Comparison of ENCODE assay signal across 9 cellular contexts in the genomic region with DNA sequence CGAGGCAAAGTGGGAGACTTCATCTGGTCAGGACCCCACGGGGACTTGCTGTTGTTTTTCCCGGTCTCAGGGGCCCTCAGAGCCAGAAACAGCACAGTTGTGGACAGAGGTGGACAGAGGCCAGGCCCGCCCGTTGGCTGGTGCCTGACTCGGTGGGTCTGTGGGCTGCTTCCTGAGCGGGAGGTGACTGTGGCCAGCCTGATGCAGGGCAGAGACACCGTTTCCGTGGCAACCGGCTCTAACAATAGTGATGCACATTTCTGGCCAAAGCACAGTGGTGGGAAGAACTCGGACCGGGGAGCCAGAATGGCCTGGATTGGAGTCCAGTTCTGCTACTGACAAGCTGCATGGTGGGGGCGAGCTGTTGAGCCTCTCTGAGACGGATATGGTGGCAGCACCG. TPM values are rescaled to one million over a fixed set of nuclear protein-coding genes. Genes with fewer than 3 reads are reported as not detected.
A peak's percentile ranks its signal among the peaks of the same experiment; 100 is the strongest.
DNase-seq lines count a peak whose midpoint lies in the region; ATAC-seq, FAIRE-seq and TF ChIP-seq lines count a peak whose summit lies in the region.
"Had no signal": no experiment of that assay in that cellular context is flagged by ENCODE, and none has a peak within 500 bp of the region (broad histone marks: within the 10 kb centered on the region; RNA-seq: fewer than 3 reads in every experiment).

No MANE protein-coding gene starts in this region.

- no peaks in the 10 kb centered on the region for H3K36me3 ChIP-seq in IMR-90 (ENCODE audit: control insufficient read depth, insufficient read depth, low read length)
- H3K36me3 ChIP-seq in ascending aorta = no peaks in the 10 kb centered on the region

- POLR2A ChIA-PET in IMR-90 (lab: Charles Lee; ENCODE audit: unreplicated experiment) = no interaction called here

- no peak overlapping the region for H3K56ac ChIP-seq in IMR-90 (ENCODE audit: extremely low read depth, insufficient read depth, low read length)

- H2BK15ac ChIP-seq in IMR-90 (ENCODE audit: low read depth, low read length) = no peak overlapping the region

- CTCF ChIA-PET in IMR-90 (lab: Yijun Ruan, JAX) = no interaction called here

- H2BK5ac ChIP-seq in IMR-90 (ENCODE audit: low read depth, low read length, poor library complexity, severe bottlenecking) = peak overlapping the region; percentile 3

- H3K23ac ChIP-seq in IMR-90 (ENCODE audit: low read depth, low read length) = peak overlapping the region; percentile 17; the same call in 1 of the 2 replicates

- H2AK5ac ChIP-seq in IMR-90 (ENCODE audit: low read depth, low read length) = peak overlapping the region; percentile 5

- peak overlapping the region; percentile 91 for H3K27ac Mint-ChIP-seq in stimulated activated effector memory CD8-positive, alpha-beta T cell treated with anti-CD3 and anti-CD28 coated beads, Interleukin-12 subunit alpha, Interleukin-12 subunit beta, amount 100 ng/mL, for 72 hours
- H3K27ac Mint-ChIP-seq: activated CD4-positive, alpha-beta T cell treated with anti-CD3 and anti-CD28 coated beads for 36 hours had no signal

- no peak overlapping the region; the same call in 1 of the 2 replicates for H3K18ac ChIP-seq in IMR-90 (ENCODE audit: low read depth, low read length)

- no peak for FAIRE-seq in H54 (lab: Jason Lieb, UNC)

- H3K9me3 ChIP-seq in IMR-90 (ENCODE audit: control insufficient read depth, insufficient read depth, low read length) (no peaks in the 10 kb centered on the region), ascending aorta (no peaks in the 10 kb centered on the region)

- no peaks in the 10 kb centered on the region for H4K20me1 ChIP-seq in IMR-90 (ENCODE audit: insufficient read depth, low read length)

- peak overlapping the region; percentile 67 for H3K4me3 Mint-ChIP-seq in stimulated activated effector memory CD8-positive, alpha-beta T cell treated with anti-CD3 and anti-CD28 coated beads, Interleukin-12 subunit alpha, Interleukin-12 subunit beta, amount 100 ng/mL, for 72 hours
- H3K4me3 Mint-ChIP-seq: activated CD4-positive, alpha-beta T cell treated with anti-CD3 and anti-CD28 coated beads for 36 hours had no signal

- no peak overlapping the region for H2BK120ac ChIP-seq in IMR-90 (ENCODE audit: low read depth, low read length)

- TF ChIP-seq POLR2A in IMR-90 (IDR thresholded peaks at IDR 0.05; ENCODE audit: low read depth, low read length) (no peak), H54 (IDR thresholded peaks at IDR 0.05; ENCODE audit: low read depth, low read length) (no peak)

- no peaks in the 10 kb centered on the region for H3K9me3 Mint-ChIP-seq in stimulated activated effector memory CD8-positive, alpha-beta T cell treated with anti-CD3 and anti-CD28 coated beads, Interleukin-12 subunit alpha, Interleukin-12 subunit beta, amount 100 ng/mL, for 72 hours

- intact Hi-C loops in IMR-90 (cut with micrococcal nuclease) = no loop called here
- intact Hi-C loops in ascending aorta (cut with DNase I) = no loop called here
- intact Hi-C loops in left ventricle myocardium superior (cut with micrococcal nuclease) = no loop called here

- H4K5ac ChIP-seq in IMR-90 (ENCODE audit: low read depth, low read length) = no peak overlapping the region

- no peak overlapping the region for H4K91ac ChIP-seq in IMR-90 (ENCODE audit: insufficient read depth, low read depth, low read length)

- in situ Hi-C loops in IMR-90 (cut with MboI; ENCODE audit: low sequenced_read_pairs) = no loop called here

- peak overlapping the region; percentile 17 for H2AK9ac ChIP-seq in IMR-90 (replicated peaks; ENCODE audit: low read depth, low read length, poor library complexity)

- no peaks in the 10 kb centered on the region for H3K79me1 ChIP-seq in IMR-90 (ENCODE audit: low read depth in 1 of 2, low read length in 2 of 2)

- peak overlapping the region in 1 of 2 experiments; percentile 54; a peak in 1 of 4 replicates for H4K8ac ChIP-seq in IMR-90 (ENCODE audit: low read depth in 2 of 2, low read length in 2 of 2)

- peak overlapping the region; percentile 80 for H2AFZ ChIP-seq in IMR-90 (replicated peaks; ENCODE audit: low read length, poor library complexity)

- peak overlapping the region; percentile 54 for H3K4me2 ChIP-seq in IMR-90 (ENCODE audit: low read depth, low read length)

- no peak for TF ChIP-seq RAD21 in IMR-90 (IDR thresholded peaks at IDR 0.05; ENCODE audit: low read length)

- no peak overlapping the region for H3K4me3 ChIP-seq in IMR-90 (ENCODE audit: insufficient read depth, low read depth, low read length)
- H3K4me3 ChIP-seq in ascending aorta = peak overlapping the region in 1 of 2 donors; percentile 49

- BruUV-seq in IMR-90 (replicated peaks; lab: Mats Ljungman, UMichigan) = no TSS peak

- H2BK20ac ChIP-seq in IMR-90 (ENCODE audit: low read depth, low read length) = no peak overlapping the region

- 90% methylated on average over 12 of the region's 15 CpGs; no CpG with 5 or more reads in 1 of the 2 experiments for WGBS in IMR-90 (ENCODE audit: extremely low coverage in 2 of 2, insufficient read length in 1 of 2), 2 experiments

- TF ChIP-seq CTCF in IMR-90 (conservative IDR thresholded peaks at IDR 0.05; ENCODE audit: low read depth, low read length) = no peak
- no peak for TF ChIP-seq CTCF in ascending aorta (IDR thresholded peaks at IDR 0.05)

- peak; percentile 6; the same call in 1 of the 2 replicates for ATAC-seq in IMR-90 (ENCODE audit: low read depth)
- peak; percentile 10 for ATAC-seq in left ventricle myocardium superior
- ATAC-seq in stimulated activated effector memory CD8-positive, alpha-beta T cell treated with anti-CD3 and anti-CD28 coated beads, Interleukin-12 subunit alpha, Interleukin-12 subunit beta, amount 100 ng/mL, for 72 hours = peak; percentile 5
- no peak for ATAC-seq in HG03108 (IDR thresholded peaks at IDR 0.05; ENCODE audit: unreplicated experiment)

- peak overlapping the region; percentile 69 for H3K14ac ChIP-seq in IMR-90 (replicated peaks; ENCODE audit: low read depth, low read length)

- no peaks in the 10 kb centered on the region for H3K27me3 ChIP-seq in IMR-90 (ENCODE audit: control insufficient read depth, insufficient read depth, low read length)
- no peaks in the 10 kb centered on the region for H3K27me3 ChIP-seq in ascending aorta

- H3K36me3 Mint-ChIP-seq in stimulated activated effector memory CD8-positive, alpha-beta T cell treated with anti-CD3 and anti-CD28 coated beads, Interleukin-12 subunit alpha, Interleukin-12 subunit beta, amount 100 ng/mL, for 72 hours = no peaks in the 10 kb centered on the region

- DNase-seq in IMR-90 (no peak), ascending aorta (ENCODE audit: low spot score in 2 of 2) (no peak), left ventricle myocardium superior (peak; percentile 43), HK-2 (ENCODE audit: unreplicated experiment) (no peak), H54 (ENCODE audit: insufficient read length, low spot score) (no peak)
- DNase-seq in stimulated activated effector memory CD8-positive, alpha-beta T cell treated with anti-CD3 and anti-CD28 coated beads, Interleukin-12 subunit alpha, Interleukin-12 subunit beta, amount 100 ng/mL, for 72 hours (ENCODE audit: low spot score in 2 of 2) = no peak
- DNase-seq: NCI-H1048 had no signal

- H3K9me1 ChIP-seq in IMR-90 (ENCODE audit: insufficient read depth, low read length) = peaks cover 12% of the 10 kb centered on the region; the same call in 1 of the 2 replicates

- H3K4me1 Mint-ChIP-seq in stimulated activated effector memory CD8-positive, alpha-beta T cell treated with anti-CD3 and anti-CD28 coated beads, Interleukin-12 subunit alpha, Interleukin-12 subunit beta, amount 100 ng/mL, for 72 hours = peaks cover 35% of the 10 kb centered on the region

- no peak overlapping the region; the same call in 1 of the 2 replicates for H3K9ac ChIP-seq in IMR-90 (ENCODE audit: low read depth, low read length)

- no peak overlapping the region; the same call in 1 of the 2 replicates for H3K27ac ChIP-seq in IMR-90 (ENCODE audit: insufficient read depth, low read length)
- peak overlapping the region; percentile 40 to 52 for H3K27ac ChIP-seq in ascending aorta

- H3K4ac ChIP-seq in IMR-90 (ENCODE audit: low read depth, low read length) = peak overlapping the region; percentile 48

- dilution Hi-C loops in IMR-90 (cut with HindIII; ENCODE audit: low sequenced_read_pairs, unreplicated experiment) = no loop called here

- H3K4me1 ChIP-seq in IMR-90 (ENCODE audit: control insufficient read depth, insufficient read depth, low read length) = peaks cover 8% of the 10 kb centered on the region
- H3K4me1 ChIP-seq in ascending aorta = no peaks in the 10 kb centered on the region

TF ChIP-seq in IMR-90, 13 proteins besides CTCF, POLR2A, EP300 and RAD21:
- TF ChIP-seq FOS (IDR thresholded peaks at IDR 0.05; ENCODE audit: low read depth, low read length) = no peak
- TF ChIP-seq, protein P1, sequence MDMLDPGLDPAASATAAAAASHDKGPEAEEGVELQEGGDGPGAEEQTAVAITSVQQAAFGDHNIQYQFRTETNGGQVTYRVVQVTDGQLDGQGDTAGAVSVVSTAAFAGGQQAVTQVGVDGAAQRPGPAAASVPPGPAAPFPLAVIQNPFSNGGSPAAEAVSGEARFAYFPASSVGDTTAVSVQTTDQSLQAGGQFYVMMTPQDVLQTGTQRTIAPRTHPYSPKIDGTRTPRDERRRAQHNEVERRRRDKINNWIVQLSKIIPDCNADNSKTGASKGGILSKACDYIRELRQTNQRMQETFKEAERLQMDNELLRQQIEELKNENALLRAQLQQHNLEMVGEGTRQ (IDR thresholded peaks at IDR 0.05; ENCODE audit: low read depth, low read length) = no peak
- no peak for TF ChIP-seq CEBPB (IDR thresholded peaks at IDR 0.05; ENCODE audit: low read depth, low read length)
- no peak for TF ChIP-seq RCOR1 (IDR thresholded peaks at IDR 0.05; ENCODE audit: insufficient replicate concordance, low read length)

RNA-seq across cellular contexts. Expression of a gene that starts 58.7 kb away (rescaled TPM):
- total RNA-seq in IMR-90 (2012; rRNA removed) (116 and 119 TPM in 2 replicates), ascending aorta (82.1 TPM), left ventricle myocardium superior (142 TPM)
- 197 and 231 TPM in 2 replicates for polyA plus RNA-seq in IMR-90 (2012; rRNA removed)
- 32.5 and 114 TPM in 2 replicates for polyA plus RNA-seq in IMR-90 (2012; cell fraction: cytosol; rRNA removed)
- polyA plus RNA-seq in IMR-90 (2012; cell fraction: nucleus; rRNA removed; ENCODE audit: low replicate concordance) = 8.9 and 101 TPM in 2 replicates
